ENCODE assay signal across 9 cellular contexts in genomic region chr2:153163055-153163454, GRCh38.
DNase-seq lines count a peak whose midpoint lies in the region; ATAC-seq and TF ChIP-seq lines count a peak whose summit lies in the region.
"Had no signal": no experiment of that assay in that cellular context is flagged by ENCODE, and none has a peak within 500 bp of the region (broad histone marks: within the 10 kb centered on the region; RNA-seq: fewer than 3 reads in every experiment).

No MANE protein-coding gene starts in this region.

- no peak overlapping the region for H2BK15ac ChIP-seq in neuronal stem cell (ENCODE audit: low read length)

- no CpG with 5 or more reads among the region's 2 CpGs for WGBS in neuronal stem cell (ENCODE audit: extremely low coverage in 2 of 2, insufficient read length in 2 of 2, insufficient replicate concordance in 1 of 2), 2 donors

- no peak overlapping the region for H3K4me3 ChIP-seq in neuronal stem cell (ENCODE audit: low read length in 2 of 2)

- no peak overlapping the region for H2BK120ac ChIP-seq in neuronal stem cell (ENCODE audit: low read depth, low read length)

- intact Hi-C loops in activated CD4-positive, alpha-beta T cell treated with anti-CD3 and anti-CD28 coated beads, Interleukin-2, amount 10 ng/mL, durations not matched to agents 24 days and 14 days (cut with micrococcal nuclease): loop anchor here (2.0 kb wide), 2 partner anchors 316 to 356 kb away; partner anchors contain the start of gene RPRM

- H4K91ac ChIP-seq in neuronal stem cell (ENCODE audit: low read depth, low read length, poor library complexity): no peak overlapping the region

- H3K18ac ChIP-seq in neuronal stem cell (ENCODE audit: low read length): no peak overlapping the region

- H2BK5ac ChIP-seq in neuronal stem cell (ENCODE audit: low read length): no peak overlapping the region

- H3K4me2 ChIP-seq in neuronal stem cell (ENCODE audit: insufficient read depth, low read length, poor library complexity, severe bottlenecking): no peak overlapping the region

- no peaks in the 10 kb centered on the region for H3K27me3 Mint-ChIP-seq in activated CD4-positive, alpha-beta T cell treated with anti-CD3 and anti-CD28 coated beads, Interleukin-2, amount 10 ng/mL, durations not matched to agents 24 days and 14 days
- H3K27me3 Mint-ChIP-seq in activated T-helper 17 cell treated with anti-CD3 and anti-CD28 coated beads, Interleukin-2, amount 50 U/mL, for 72 hours: no peaks in the 10 kb centered on the region
- H3K27me3 Mint-ChIP-seq: naive B cell had no signal

- no peaks in the 10 kb centered on the region for H3K9me3 Mint-ChIP-seq in activated CD4-positive, alpha-beta T cell treated with anti-CD3 and anti-CD28 coated beads, Interleukin-2, amount 10 ng/mL, durations not matched to agents 24 days and 14 days
- no peaks in the 10 kb centered on the region for H3K9me3 Mint-ChIP-seq in activated T-helper 17 cell treated with anti-CD3 and anti-CD28 coated beads, Interleukin-2, amount 50 U/mL, for 72 hours

- no peak overlapping the region for H3K23ac ChIP-seq in neuronal stem cell (ENCODE audit: low read depth, low read length, poor library complexity)

- H3K36me3 ChIP-seq in neuronal stem cell (replicated peaks in 1 of 2; ENCODE audit: control insufficient read depth in 2 of 2, insufficient read depth in 2 of 2, low read length in 2 of 2): no peaks in the 10 kb centered on the region

- H3K14ac ChIP-seq in neuronal stem cell (ENCODE audit: low read length): no peak overlapping the region

- no peak overlapping the region for H4K8ac ChIP-seq in neuronal stem cell (ENCODE audit: low read depth, low read length)

- no peak overlapping the region for H2BK12ac ChIP-seq in neuronal stem cell (ENCODE audit: low read length)

- no peaks in the 10 kb centered on the region for H3K9me3 ChIP-seq in neuronal stem cell (replicated peaks in 1 of 2; ENCODE audit: control insufficient read depth in 2 of 2, insufficient read depth in 1 of 2, low read depth in 1 of 2, low read length in 2 of 2)

- H3K4me1 Mint-ChIP-seq in activated CD4-positive, alpha-beta T cell treated with anti-CD3 and anti-CD28 coated beads, Interleukin-2, amount 10 ng/mL, durations not matched to agents 24 days and 14 days: no peaks in the 10 kb centered on the region
- no peaks in the 10 kb centered on the region for H3K4me1 Mint-ChIP-seq in activated T-helper 17 cell treated with anti-CD3 and anti-CD28 coated beads, Interleukin-2, amount 50 U/mL, for 72 hours
- H3K4me1 Mint-ChIP-seq: naive B cell had no signal

- no peaks in the 10 kb centered on the region for H3K4me1 ChIP-seq in neuronal stem cell (ENCODE audit: control insufficient read depth in 2 of 2, insufficient read depth in 1 of 2, low read depth in 1 of 2, low read length in 2 of 2)

- no peaks in the 10 kb centered on the region for H3K36me3 Mint-ChIP-seq in activated CD4-positive, alpha-beta T cell treated with anti-CD3 and anti-CD28 coated beads, Interleukin-2, amount 10 ng/mL, durations not matched to agents 24 days and 14 days (ENCODE audit: low read depth)
- H3K36me3 Mint-ChIP-seq in activated T-helper 17 cell treated with anti-CD3 and anti-CD28 coated beads, Interleukin-2, amount 50 U/mL, for 72 hours (ENCODE audit: low read depth): no peaks in the 10 kb centered on the region
- H3K36me3 Mint-ChIP-seq: naive B cell had no signal

- H3K79me1 ChIP-seq in neuronal stem cell (ENCODE audit: low read depth, low read length): no peaks in the 10 kb centered on the region

- peak; percentile 35 for TF ChIP-seq CTCF in 22Rv1 (IDR thresholded peaks at IDR 0.05)
- TF ChIP-seq CTCF in GM20000 (IDR thresholded peaks at IDR 0.05; ENCODE audit: extremely low read depth, missing control alignments): peak; percentile 17

- H3K27me3 ChIP-seq in neuronal stem cell (ENCODE audit: control insufficient read depth in 3 of 3, insufficient read depth in 3 of 3, low read depth in 1 of 3, low read length in 3 of 3): no peaks in the 10 kb centered on the region

- no peak overlapping the region for H2AFZ ChIP-seq in neuronal stem cell (ENCODE audit: low read length)

- no peak overlapping the region for H3K4ac ChIP-seq in neuronal stem cell (ENCODE audit: low read length)

- no peak overlapping the region for H2AK5ac ChIP-seq in neuronal stem cell (ENCODE audit: low read depth, low read length)

- DNase-seq in GM20000 (ENCODE audit: low spot score): peak; percentile 5
- DNase-seq in NCI-H2029 treated with DMSO at 0.1 percent for 48 hours (lab: John Stamatoyannopoulos, UW): peak; percentile 21
- DNase-seq in T47D (ENCODE audit: low read depth in 1 of 2, low spot score in 1 of 2): peak; percentile 3 to 67
- peak; percentile 33 for DNase-seq in neuronal stem cell (ENCODE audit: low spot score)
- no peak for DNase-seq in AML-193 (lab: John Stamatoyannopoulos, UW)
- no peak for DNase-seq in activated CD4-positive, alpha-beta T cell treated with anti-CD3 and anti-CD28 coated beads, Interleukin-2, amount 10 ng/mL, durations not matched to agents 24 days and 14 days
- DNase-seq: naive B cell had no signal

- in situ Hi-C loops in T47D (cut with HindIII; ENCODE audit: low pct_unique_long_range_greater_than_20kb, low sequenced_read_pairs): no loop called here

- no peak overlapping the region for H3K27ac ChIP-seq in 22Rv1
- H3K27ac ChIP-seq in neuronal stem cell (replicated peaks; ENCODE audit: low read length): no peak overlapping the region

- no peak for ATAC-seq in activated T-helper 17 cell treated with anti-CD3 and anti-CD28 coated beads, Interleukin-2, amount 50 U/mL, for 72 hours (replicated peaks)

- no peak overlapping the region for H3K27ac Mint-ChIP-seq in activated CD4-positive, alpha-beta T cell treated with anti-CD3 and anti-CD28 coated beads, Interleukin-2, amount 10 ng/mL, durations not matched to agents 24 days and 14 days
- no peak overlapping the region for H3K27ac Mint-ChIP-seq in activated T-helper 17 cell treated with anti-CD3 and anti-CD28 coated beads, Interleukin-2, amount 50 U/mL, for 72 hours
- H3K27ac Mint-ChIP-seq: naive B cell had no signal

- H3K4me3 Mint-ChIP-seq in activated CD4-positive, alpha-beta T cell treated with anti-CD3 and anti-CD28 coated beads, Interleukin-2, amount 10 ng/mL, durations not matched to agents 24 days and 14 days: no peak overlapping the region
- H3K4me3 Mint-ChIP-seq in activated T-helper 17 cell treated with anti-CD3 and anti-CD28 coated beads, Interleukin-2, amount 50 U/mL, for 72 hours: no peak overlapping the region
- H3K4me3 Mint-ChIP-seq: naive B cell had no signal

- H3K9ac ChIP-seq in neuronal stem cell (ENCODE audit: low read depth, low read length, poor library complexity): no peak overlapping the region

Comparison
In these comparisons a context has a peak if more than half of its experiments do, and no peak if none do; other contexts are left out.
1. DNase-seq: peak in GM20000 (single experiment), NCI-H2029 treated with DMSO at 0.1 percent for 48 hours (single experiment), T47D (2 of 2) and neuronal stem cell (single experiment); none in AML-193 (0 of 2) and activated CD4-positive, alpha-beta T cell treated with anti-CD3 and anti-CD28 coated beads, Interleukin-2, amount 10 ng/mL, durations not matched to agents 24 days and 14 days (single experiment).